In the genomic region with DNA sequence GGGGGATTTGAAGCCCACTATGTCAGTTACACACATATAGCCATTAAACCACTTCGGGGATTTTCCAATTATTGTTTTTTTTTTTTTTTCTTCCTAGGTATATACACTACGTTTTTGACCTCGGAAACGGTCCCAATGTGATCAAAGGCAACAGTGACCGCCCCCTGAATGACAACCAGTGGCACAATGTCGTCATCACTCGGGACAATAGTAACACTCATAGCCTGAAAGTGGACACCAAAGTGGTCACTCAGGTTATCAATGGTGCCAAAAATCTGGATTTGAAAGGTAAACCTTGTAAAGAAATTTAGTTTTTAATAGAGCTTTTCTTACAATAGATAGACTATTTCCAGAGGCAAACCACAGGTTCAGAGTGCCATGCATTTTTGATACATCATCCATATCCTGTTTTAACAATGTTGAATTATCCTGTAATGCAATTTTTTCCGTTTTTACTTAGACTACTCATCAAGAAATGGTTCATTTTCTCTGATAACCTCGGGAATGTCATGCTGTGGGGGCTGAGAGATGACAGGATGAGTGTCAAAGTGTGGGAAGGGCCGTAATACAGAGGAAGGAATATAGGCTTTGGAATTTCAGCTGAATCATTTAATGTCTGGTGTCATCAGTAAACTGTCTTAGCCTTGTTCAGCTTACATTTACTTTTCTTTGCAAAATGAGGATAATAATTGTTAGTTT, we compare ENCODE assay signal across 16 cellular contexts.
A peak's percentile ranks its signal among the peaks of the same experiment; 100 is the strongest.
DNase-seq lines count a peak whose midpoint lies in the region; ATAC-seq and TF ChIP-seq lines count a peak whose summit lies in the region.
"Had no signal": no experiment of that assay in that cellular context is flagged by ENCODE, and none has a peak within 500 bp of the region (broad histone marks: within the 10 kb centered on the region; RNA-seq: fewer than 3 reads in every experiment).

No MANE protein-coding gene starts in this region.

- no peaks in the 10 kb centered on the region for H3K27me3 ChIP-seq in RWPE2 (ENCODE audit: insufficient read depth, poor library complexity, severe bottlenecking)
- H3K27me3 ChIP-seq: ascending aorta; BLaER1 treated with 17β-estradiol and CSF1 and Interleukin-3, amounts not matched to agents 10 nM and 100 nM; ovary had no signal

- peak; percentile 90 for DNase-seq in EL
- DNase-seq in RWPE2 (ENCODE audit: low spot score), result no peak
- DNase-seq in epithelial cell of esophagus (ENCODE audit: low read depth), result peak; percentile 15
- peak; percentile 5 for DNase-seq in skeletal muscle cell (ENCODE audit: low read depth)
- DNase-seq in stimulated activated naive CD4-positive, alpha-beta T cell (lab: John Stamatoyannopoulos, UW), result no peak
- DNase-seq in HEK293T (ENCODE audit: extremely low spot score), result no peak
- DNase-seq in GM13977 (ENCODE audit: low spot score), result no peak
- DNase-seq: activated CD4-positive, alpha-beta T cell treated with anti-CD3 and anti-CD28 coated beads, Interleukin-2, amount 50 U/mL, for 1 hour; left ventricle myocardium superior; NCI-H1930; NCI-H446; ovary; stimulated activated CD4-positive, alpha-beta T cell treated with anti-CD3 and anti-CD28 coated beads, Interleukin-4, amount 100 ng/mL, for 24 hours had no signal

- in situ Hi-C loops in GM13977 (cut with MboI; ENCODE audit: low pct_unique_long_range_greater_than_20kb, low sequenced_read_pairs, unreplicated experiment), result no loop called here

- no peak for TF ChIP-seq CTCF in RWPE2 (IDR thresholded peaks at IDR 0.05; ENCODE audit: poor library complexity, severe bottlenecking)
- TF ChIP-seq CTCF in epithelial cell of esophagus (IDR thresholded peaks at IDR 0.05; ENCODE audit: insufficient read depth, low read depth, low read length, missing control alignments), result no peak
- TF ChIP-seq CTCF in GM13977 (IDR thresholded peaks at IDR 0.05; ENCODE audit: extremely low read depth, insufficient read depth, missing control alignments), result no peak

- no peak overlapping the region for H3K27ac ChIP-seq in RWPE2 (ENCODE audit: poor library complexity, severe bottlenecking)
- H3K27ac ChIP-seq: ascending aorta; BLaER1 treated with 17β-estradiol and CSF1 and Interleukin-3, amounts not matched to agents 10 nM and 100 nM; ovary had no signal

- H3K4me3 ChIP-seq in RWPE2 (ENCODE audit: severe bottlenecking) (no peak overlapping the region), epithelial cell of esophagus (ENCODE audit: low read length) (no peak overlapping the region), skeletal muscle cell (ENCODE audit: low read depth, low read length) (no peak overlapping the region)
- H3K4me3 ChIP-seq: ascending aorta; BLaER1 treated with 17β-estradiol and CSF1 and Interleukin-3, amounts not matched to agents 10 nM and 100 nM; ovary had no signal

- POLR2A ChIA-PET in HEK293T (lab: Yijun Ruan, JAX), result no interaction called here

- H3K36me3 ChIP-seq in RWPE2 (ENCODE audit: low read depth), result no peaks in the 10 kb centered on the region
- H3K36me3 ChIP-seq: ascending aorta; BLaER1 treated with 17β-estradiol and CSF1 and Interleukin-3, amounts not matched to agents 10 nM and 100 nM; ovary had no signal

- ATAC-seq in RWPE2 (ENCODE audit: low read depth) (peak; percentile 57; the same call in 1 of the 3 replicates), GM19455 (IDR thresholded peaks at IDR 0.05; ENCODE audit: unreplicated experiment) (no peak)
- ATAC-seq: left ventricle myocardium superior had no signal

- H3K4me1 ChIP-seq in RWPE2 (ENCODE audit: insufficient read depth, poor library complexity, severe bottlenecking), result no peaks in the 10 kb centered on the region

- no peaks in the 10 kb centered on the region for H3K9me3 ChIP-seq in RWPE2 (ENCODE audit: severe bottlenecking)
- H3K9me3 ChIP-seq: ascending aorta; BLaER1 treated with 17β-estradiol and CSF1 and Interleukin-3, amounts not matched to agents 10 nM and 100 nM; ovary had no signal

- CTCF ChIA-PET in HEK293T (lab: Yijun Ruan, JAX), result no interaction called here

TF ChIP-seq in HEK293T, 16 proteins besides CTCF, POLR2A, EP300 and RAD21:
- no peak for TF ChIP-seq SUZ12 (IDR thresholded peaks at IDR 0.05)
- TF ChIP-seq, protein P1, sequence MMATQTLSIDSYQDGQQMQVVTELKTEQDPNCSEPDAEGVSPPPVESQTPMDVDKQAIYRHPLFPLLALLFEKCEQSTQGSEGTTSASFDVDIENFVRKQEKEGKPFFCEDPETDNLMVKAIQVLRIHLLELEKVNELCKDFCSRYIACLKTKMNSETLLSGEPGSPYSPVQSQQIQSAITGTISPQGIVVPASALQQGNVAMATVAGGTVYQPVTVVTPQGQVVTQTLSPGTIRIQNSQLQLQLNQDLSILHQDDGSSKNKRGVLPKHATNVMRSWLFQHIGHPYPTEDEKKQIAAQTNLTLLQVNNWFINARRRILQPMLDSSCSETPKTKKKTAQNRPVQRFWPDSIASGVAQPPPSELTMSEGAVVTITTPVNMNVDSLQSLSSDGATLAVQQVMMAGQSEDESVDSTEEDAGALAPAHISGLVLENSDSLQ (IDR thresholded peaks at IDR 0.05), result no peak
- TF ChIP-seq HDGF (IDR thresholded peaks at IDR 0.05; ENCODE audit: borderline replicate concordance), result no peak
- TF ChIP-seq NFRKB (IDR thresholded peaks at IDR 0.05), result no peak
- TF ChIP-seq FOXM1 (IDR thresholded peaks at IDR 0.05; ENCODE audit: borderline replicate concordance), result no peak
- no peak for TF ChIP-seq ZNF384 (IDR thresholded peaks at IDR 0.05)
- no peak for TF ChIP-seq ELF4 (IDR thresholded peaks at IDR 0.05)
- no peak for TF ChIP-seq CTBP1 (IDR thresholded peaks at IDR 0.05; ENCODE audit: borderline replicate concordance)
- TF ChIP-seq FOXA1 (IDR thresholded peaks at IDR 0.05), result no peak
- no peak for TF ChIP-seq LEF1 (IDR thresholded peaks at IDR 0.05; ENCODE audit: borderline replicate concordance)
- no peak for TF ChIP-seq TARDBP (IDR thresholded peaks at IDR 0.05)
- no peak for TF ChIP-seq BHLHE40 (IDR thresholded peaks at IDR 0.05; ENCODE audit: borderline replicate concordance)
- TF ChIP-seq L3MBTL2 (conservative IDR thresholded peaks at IDR 0.05), result no peak
- TF ChIP-seq ARNT (IDR thresholded peaks at IDR 0.05), result no peak
- no peak for TF ChIP-seq FOXK2 (IDR thresholded peaks at IDR 0.05)
- no peak for TF ChIP-seq SP1 (IDR thresholded peaks at IDR 0.05)

Comparison
In these comparisons a context has a peak if more than half of its experiments do, and no peak if none do; other contexts are left out.
1. DNase-seq: peak in EL (single experiment), epithelial cell of esophagus (single experiment) and skeletal muscle cell (single experiment); none in RWPE2 (single experiment), stimulated activated naive CD4-positive, alpha-beta T cell (0 of 6), HEK293T (single experiment) and GM13977 (single experiment).